Comparison of ENCODE assay signal across 12 cellular contexts in the genomic region with DNA sequence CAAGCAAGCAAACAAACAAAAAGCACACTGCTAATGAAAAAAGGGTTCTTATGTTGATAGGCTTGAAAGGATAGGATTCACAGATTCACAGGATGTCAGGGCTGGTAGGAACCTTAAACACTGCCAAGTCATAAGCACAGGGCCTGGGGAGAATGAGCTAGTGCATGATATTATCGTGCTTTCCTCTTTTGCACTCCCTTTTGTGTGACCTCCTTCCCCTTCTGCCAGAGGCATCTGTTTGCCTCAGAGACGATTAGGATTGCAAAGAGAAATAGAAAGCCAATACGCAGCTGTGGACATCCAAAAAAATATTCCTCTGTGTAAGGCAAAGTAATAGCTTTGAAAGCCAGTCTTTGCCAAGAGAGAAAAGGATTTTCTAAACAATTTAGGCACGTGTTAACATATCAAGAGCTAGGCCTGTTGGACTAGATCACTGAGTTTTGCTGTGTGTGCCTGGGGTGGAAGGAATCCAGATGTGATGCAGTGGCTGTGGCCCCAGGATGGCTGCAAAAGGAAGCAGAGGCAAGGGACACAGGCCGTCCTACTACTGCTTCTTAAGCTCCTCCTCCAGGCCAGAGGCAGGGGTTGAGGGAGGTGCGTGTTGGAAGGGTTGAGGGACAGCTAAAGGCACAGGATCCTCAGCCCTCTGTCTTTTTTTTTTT. TPM values are rescaled to one million over a fixed set of nuclear protein-coding genes. Genes with fewer than 3 reads are reported as not detected.
A peak's percentile ranks its signal among the peaks of the same experiment; 100 is the strongest.
DNase-seq lines count a peak whose midpoint lies in the region; ATAC-seq and TF ChIP-seq lines count a peak whose summit lies in the region.
"Had no signal": no experiment of that assay in that cellular context is flagged by ENCODE, and none has a peak within 500 bp of the region (broad histone marks: within the 10 kb centered on the region; RNA-seq: fewer than 3 reads in every experiment).

No MANE protein-coding gene starts in this region.

- peaks cover 15% of the 10 kb centered on the region for H3F3A ChIP-seq in GM23338 (replicated peaks; ENCODE audit: low read depth)

- WGBS in gastroesophageal sphincter (ENCODE audit: low coverage in 1 of 2), 2 donors: 12 to 13% methylated on average over 3 to 6 of the region's 6 CpGs

- H3K4me2 ChIP-seq in GM23338: no peak overlapping the region

- H3K27ac ChIP-seq in GM23338 (ENCODE audit: low read depth) (peak overlapping the region; percentile 78; the same call in 1 of the 2 replicates), gastroesophageal sphincter (peak overlapping the region; percentile 25 to 73 (median 49)), RWPE1 (no peak overlapping the region)

- no peaks in the 10 kb centered on the region for H3K9me3 ChIP-seq in gastroesophageal sphincter

- no peak for TF ChIP-seq EP300 in gastroesophageal sphincter (IDR thresholded peaks at IDR 0.05)

- no peak for TF ChIP-seq CTCF in GM23338 (conservative IDR thresholded peaks at IDR 0.05; ENCODE audit: low read depth in 2 of 2)
- no peak for TF ChIP-seq CTCF in gastroesophageal sphincter (IDR thresholded peaks at IDR 0.05)
- no peak for TF ChIP-seq CTCF in RWPE1 (conservative IDR thresholded peaks at IDR 0.05; ENCODE audit: low read depth)

- POLR2A ChIA-PET in RWPE1 (lab: Yijun Ruan, JAX; ENCODE audit: low non-redundant PET): no interaction called here

- H3K36me3 Mint-ChIP-seq in GM23338 (ENCODE audit: low read depth): peaks cover 7% of the 10 kb centered on the region
- H3K36me3 Mint-ChIP-seq: naive thymus-derived CD8-positive, alpha-beta T cell had no signal

- H3K27me3 Mint-ChIP-seq in GM23338 (ENCODE audit: insufficient read depth, low read depth, poor library complexity): peaks cover 16% of the 10 kb centered on the region
- H3K27me3 Mint-ChIP-seq: naive thymus-derived CD8-positive, alpha-beta T cell had no signal

- H3K36me3 ChIP-seq in GM23338 (ENCODE audit: insufficient read depth) (no peaks in the 10 kb centered on the region; the same call in 1 of the 2 replicates), gastroesophageal sphincter (no peaks in the 10 kb centered on the region), H7 (replicated peaks; ENCODE audit: control insufficient read depth, insufficient read depth, low read length) (no peaks in the 10 kb centered on the region)

- ATAC-seq in GM23338: peak; percentile 54
- peak; percentile 70 for ATAC-seq in gastroesophageal sphincter
- ATAC-seq: naive thymus-derived CD8-positive, alpha-beta T cell had no signal

- no peaks in the 10 kb centered on the region for H4K20me1 ChIP-seq in GM23338 (replicated peaks; ENCODE audit: insufficient read depth)

- no peaks in the 10 kb centered on the region for H3K79me2 ChIP-seq in GM23338 (replicated peaks; ENCODE audit: insufficient read depth)

- peaks cover 7% of the 10 kb centered on the region; the same call in 1 of the 2 replicates for H3K9me2 ChIP-seq in GM23338 (ENCODE audit: insufficient read depth)

- H2AFZ ChIP-seq in GM23338: peak overlapping the region; percentile 72

- peaks cover 12% of the 10 kb centered on the region for H3K9me3 Mint-ChIP-seq in GM23338
- H3K9me3 Mint-ChIP-seq: naive thymus-derived CD8-positive, alpha-beta T cell had no signal

- H3K4me1 ChIP-seq in GM23338 (ENCODE audit: insufficient read depth): peaks cover 20% of the 10 kb centered on the region; the same call in 1 of the 2 replicates
- H3K4me1 ChIP-seq in gastroesophageal sphincter: peaks cover 0 to 41% (median 8%) of the 10 kb centered on the region in 3 donors

- no peak for TF ChIP-seq POLR2A in gastroesophageal sphincter (IDR thresholded peaks at IDR 0.05)

- peak; percentile 58 for DNase-seq in GM23338 (ENCODE audit: low spot score)
- peak; percentile 64 for DNase-seq in SKM-1 treated with dmso at 0.1 percent for 144 hours (lab: John Stamatoyannopoulos, UW; ENCODE audit: unreplicated experiment)
- peak; percentile 9 for DNase-seq in pons (ENCODE audit: low spot score)
- DNase-seq in H7: no peak
- no peak for DNase-seq in D341Med (ENCODE audit: low spot score)
- no peak for DNase-seq in stimulated activated CD4-positive, alpha-beta T cell treated with anti-CD3 and anti-CD28 coated beads, Interleukin-4, amount 100 ng/mL, for 1 hour
- DNase-seq in RWPE1 (ENCODE audit: low spot score): no peak
- DNase-seq: effector CD4-positive, alpha-beta T cell; GF-D8; naive thymus-derived CD8-positive, alpha-beta T cell; NCI-H774 had no signal

- H3K4me3 ChIP-seq in GM23338 (no peak overlapping the region), gastroesophageal sphincter (no peak overlapping the region), H7 (ENCODE audit: insufficient read depth, low read depth, low read length) (no peak overlapping the region)

- H3K4me1 Mint-ChIP-seq in GM23338: peaks cover 24% of the 10 kb centered on the region

- CTCF ChIA-PET in RWPE1 (lab: Yijun Ruan, JAX): no interaction called here

- H3K4me3 Mint-ChIP-seq in GM23338: no peak overlapping the region
- H3K4me3 Mint-ChIP-seq: naive thymus-derived CD8-positive, alpha-beta T cell had no signal

- peak overlapping the region; percentile 68; the same call in 1 of the 2 replicates for H3K27ac Mint-ChIP-seq in GM23338

- H3K27me3 ChIP-seq in GM23338 (ENCODE audit: insufficient read depth) (no peaks in the 10 kb centered on the region), gastroesophageal sphincter (no peaks in the 10 kb centered on the region), H7 (ENCODE audit: control insufficient read depth, insufficient read depth, low read length) (no peaks in the 10 kb centered on the region)

TF ChIP-seq in GM23338, 12 proteins besides CTCF, POLR2A, EP300 and RAD21:
- TF ChIP-seq JUNB (IDR thresholded peaks at IDR 0.05; ENCODE audit: unreplicated experiment) (no peak), STAT1 (IDR thresholded peaks at IDR 0.05; ENCODE audit: unreplicated experiment) (no peak), NANOG (IDR thresholded peaks at IDR 0.05; ENCODE audit: borderline replicate concordance) (no peak), ZNF331 (CRISPR knock-in tag; IDR thresholded peaks at IDR 0.05; ENCODE audit: low read depth) (no peak), ZNF114 (CRISPR knock-in tag; IDR thresholded peaks at IDR 0.05) (no peak), POLR2AphosphoS5 (IDR thresholded peaks at IDR 0.05; ENCODE audit: low read depth) (no peak), EZH2phosphoT487 (IDR thresholded peaks at IDR 0.05; ENCODE audit: unreplicated experiment) (no peak), CREB1 (CRISPR knock-in tag; IDR thresholded peaks at IDR 0.05; ENCODE audit: low read depth) (no peak)
- TF ChIP-seq, protein P1, sequence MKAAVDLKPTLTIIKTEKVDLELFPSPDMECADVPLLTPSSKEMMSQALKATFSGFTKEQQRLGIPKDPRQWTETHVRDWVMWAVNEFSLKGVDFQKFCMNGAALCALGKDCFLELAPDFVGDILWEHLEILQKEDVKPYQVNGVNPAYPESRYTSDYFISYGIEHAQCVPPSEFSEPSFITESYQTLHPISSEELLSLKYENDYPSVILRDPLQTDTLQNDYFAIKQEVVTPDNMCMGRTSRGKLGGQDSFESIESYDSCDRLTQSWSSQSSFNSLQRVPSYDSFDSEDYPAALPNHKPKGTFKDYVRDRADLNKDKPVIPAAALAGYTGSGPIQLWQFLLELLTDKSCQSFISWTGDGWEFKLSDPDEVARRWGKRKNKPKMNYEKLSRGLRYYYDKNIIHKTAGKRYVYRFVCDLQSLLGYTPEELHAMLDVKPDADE (IDR thresholded peaks at IDR 0.05): no peak

RNA-seq across cellular contexts. Expression of gene MCHR1, which starts 30.6 kb away (rescaled TPM):
- 0.27 and 2.4 TPM in 2 replicates for total RNA-seq in GM23338 (2014; rRNA removed; shearing (Covaris generic))
- 0.83 and 0.91 TPM in 2 replicates for polyA plus RNA-seq in GM23338 (2016; fragmentation: Nextera tagmentation; extraction: Ambion mirVana)
- under 1 TPM in 2 of 4 donors, not detected in 2; 0.27 to 0.40 TPM for total RNA-seq in gastroesophageal sphincter
- total RNA-seq in H7 (2014; rRNA removed; shearing (Covaris generic)): 2.8 and 4.8 TPM in 2 replicates
- total RNA-seq: naive thymus-derived CD8-positive, alpha-beta T cell had no signal

Comparison
In these comparisons a context has a peak if more than half of its experiments do, and no peak if none do; other contexts are left out.
1. DNase-seq: peak in GM23338 (single experiment), SKM-1 treated with dmso at 0.1 percent for 144 hours (single experiment) and pons (single experiment); none in H7 (single experiment), D341Med (single experiment), stimulated activated CD4-positive, alpha-beta T cell treated with anti-CD3 and anti-CD28 coated beads, Interleukin-4, amount 100 ng/mL, for 1 hour (single experiment) and RWPE1 (single experiment).